ENCODE assay signal across 1 cellular context in the genomic region with DNA sequence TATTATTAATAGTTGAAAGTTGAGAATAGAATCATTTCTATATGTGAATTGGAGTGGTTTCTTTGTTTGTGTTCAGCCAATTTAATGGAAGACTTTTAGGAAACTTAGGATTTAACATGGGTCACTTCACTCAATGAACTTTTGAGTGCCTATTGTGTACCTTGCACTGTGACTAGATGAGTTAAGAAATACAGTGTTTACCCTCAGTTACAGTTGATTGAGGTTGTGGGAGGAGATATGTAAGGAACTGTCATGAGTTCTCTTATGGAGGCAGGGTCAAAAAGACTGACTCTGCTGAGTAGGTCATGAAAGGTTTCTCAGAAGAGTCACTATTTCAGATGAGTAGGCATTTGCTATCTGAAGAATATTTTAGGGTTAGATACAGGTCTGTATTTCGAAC.
A peak's percentile ranks its signal among the peaks of the same experiment; 100 is the strongest.
TF ChIP-seq lines count a peak whose summit lies in the region.

No MANE protein-coding gene starts in this region.

TF ChIP-seq in HepG2, 621 proteins besides CTCF, POLR2A, EP300 and RAD21 (continued from another document and continues in another):
- TF ChIP-seq, protein P1, sequence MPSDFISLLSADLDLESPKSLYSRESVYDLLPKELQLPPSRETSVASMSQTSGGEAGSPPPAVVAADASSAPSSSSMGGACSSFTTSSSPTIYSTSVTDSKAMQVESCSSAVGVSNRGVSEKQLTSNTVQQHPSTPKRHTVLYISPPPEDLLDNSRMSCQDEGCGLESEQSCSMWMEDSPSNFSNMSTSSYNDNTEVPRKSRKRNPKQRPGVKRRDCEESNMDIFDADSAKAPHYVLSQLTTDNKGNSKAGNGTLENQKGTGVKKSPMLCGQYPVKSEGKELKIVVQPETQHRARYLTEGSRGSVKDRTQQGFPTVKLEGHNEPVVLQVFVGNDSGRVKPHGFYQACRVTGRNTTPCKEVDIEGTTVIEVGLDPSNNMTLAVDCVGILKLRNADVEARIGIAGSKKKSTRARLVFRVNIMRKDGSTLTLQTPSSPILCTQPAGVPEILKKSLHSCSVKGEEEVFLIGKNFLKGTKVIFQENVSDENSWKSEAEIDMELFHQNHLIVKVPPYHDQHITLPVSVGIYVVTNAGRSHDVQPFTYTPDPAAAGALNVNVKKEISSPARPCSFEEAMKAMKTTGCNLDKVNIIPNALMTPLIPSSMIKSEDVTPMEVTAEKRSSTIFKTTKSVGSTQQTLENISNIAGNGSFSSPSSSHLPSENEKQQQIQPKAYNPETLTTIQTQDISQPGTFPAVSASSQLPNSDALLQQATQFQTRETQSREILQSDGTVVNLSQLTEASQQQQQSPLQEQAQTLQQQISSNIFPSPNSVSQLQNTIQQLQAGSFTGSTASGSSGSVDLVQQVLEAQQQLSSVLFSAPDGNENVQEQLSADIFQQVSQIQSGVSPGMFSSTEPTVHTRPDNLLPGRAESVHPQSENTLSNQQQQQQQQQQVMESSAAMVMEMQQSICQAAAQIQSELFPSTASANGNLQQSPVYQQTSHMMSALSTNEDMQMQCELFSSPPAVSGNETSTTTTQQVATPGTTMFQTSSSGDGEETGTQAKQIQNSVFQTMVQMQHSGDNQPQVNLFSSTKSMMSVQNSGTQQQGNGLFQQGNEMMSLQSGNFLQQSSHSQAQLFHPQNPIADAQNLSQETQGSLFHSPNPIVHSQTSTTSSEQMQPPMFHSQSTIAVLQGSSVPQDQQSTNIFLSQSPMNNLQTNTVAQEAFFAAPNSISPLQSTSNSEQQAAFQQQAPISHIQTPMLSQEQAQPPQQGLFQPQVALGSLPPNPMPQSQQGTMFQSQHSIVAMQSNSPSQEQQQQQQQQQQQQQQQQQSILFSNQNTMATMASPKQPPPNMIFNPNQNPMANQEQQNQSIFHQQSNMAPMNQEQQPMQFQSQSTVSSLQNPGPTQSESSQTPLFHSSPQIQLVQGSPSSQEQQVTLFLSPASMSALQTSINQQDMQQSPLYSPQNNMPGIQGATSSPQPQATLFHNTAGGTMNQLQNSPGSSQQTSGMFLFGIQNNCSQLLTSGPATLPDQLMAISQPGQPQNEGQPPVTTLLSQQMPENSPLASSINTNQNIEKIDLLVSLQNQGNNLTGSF (CRISPR knock-in tag; IDR thresholded peaks at IDR 0.05) = no peak
- no peak for TF ChIP-seq ARNT2 (CRISPR knock-in tag; IDR thresholded peaks at IDR 0.05; ENCODE audit: low read depth)
- no peak for TF ChIP-seq MEIS1 (CRISPR knock-in tag; IDR thresholded peaks at IDR 0.05; ENCODE audit: borderline replicate concordance)
- no peak for TF ChIP-seq PAF1 (CRISPR knock-in tag; IDR thresholded peaks at IDR 0.05)
- TF ChIP-seq ZNF547 (CRISPR knock-in tag; IDR thresholded peaks at IDR 0.05) = no peak
- TF ChIP-seq, protein P2, sequence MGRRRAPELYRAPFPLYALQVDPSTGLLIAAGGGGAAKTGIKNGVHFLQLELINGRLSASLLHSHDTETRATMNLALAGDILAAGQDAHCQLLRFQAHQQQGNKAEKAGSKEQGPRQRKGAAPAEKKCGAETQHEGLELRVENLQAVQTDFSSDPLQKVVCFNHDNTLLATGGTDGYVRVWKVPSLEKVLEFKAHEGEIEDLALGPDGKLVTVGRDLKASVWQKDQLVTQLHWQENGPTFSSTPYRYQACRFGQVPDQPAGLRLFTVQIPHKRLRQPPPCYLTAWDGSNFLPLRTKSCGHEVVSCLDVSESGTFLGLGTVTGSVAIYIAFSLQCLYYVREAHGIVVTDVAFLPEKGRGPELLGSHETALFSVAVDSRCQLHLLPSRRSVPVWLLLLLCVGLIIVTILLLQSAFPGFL (CRISPR knock-in tag; IDR thresholded peaks at IDR 0.05) = no peak
- peak; percentile 40; the same call in 1 of the 2 replicates for TF ChIP-seq FOSL1 (CRISPR knock-in tag; IDR thresholded peaks at IDR 0.05; ENCODE audit: borderline replicate concordance)
- TF ChIP-seq TBX2 (CRISPR knock-in tag; IDR thresholded peaks at IDR 0.05; ENCODE audit: borderline replicate concordance) = no peak
- TF ChIP-seq, protein P3, sequence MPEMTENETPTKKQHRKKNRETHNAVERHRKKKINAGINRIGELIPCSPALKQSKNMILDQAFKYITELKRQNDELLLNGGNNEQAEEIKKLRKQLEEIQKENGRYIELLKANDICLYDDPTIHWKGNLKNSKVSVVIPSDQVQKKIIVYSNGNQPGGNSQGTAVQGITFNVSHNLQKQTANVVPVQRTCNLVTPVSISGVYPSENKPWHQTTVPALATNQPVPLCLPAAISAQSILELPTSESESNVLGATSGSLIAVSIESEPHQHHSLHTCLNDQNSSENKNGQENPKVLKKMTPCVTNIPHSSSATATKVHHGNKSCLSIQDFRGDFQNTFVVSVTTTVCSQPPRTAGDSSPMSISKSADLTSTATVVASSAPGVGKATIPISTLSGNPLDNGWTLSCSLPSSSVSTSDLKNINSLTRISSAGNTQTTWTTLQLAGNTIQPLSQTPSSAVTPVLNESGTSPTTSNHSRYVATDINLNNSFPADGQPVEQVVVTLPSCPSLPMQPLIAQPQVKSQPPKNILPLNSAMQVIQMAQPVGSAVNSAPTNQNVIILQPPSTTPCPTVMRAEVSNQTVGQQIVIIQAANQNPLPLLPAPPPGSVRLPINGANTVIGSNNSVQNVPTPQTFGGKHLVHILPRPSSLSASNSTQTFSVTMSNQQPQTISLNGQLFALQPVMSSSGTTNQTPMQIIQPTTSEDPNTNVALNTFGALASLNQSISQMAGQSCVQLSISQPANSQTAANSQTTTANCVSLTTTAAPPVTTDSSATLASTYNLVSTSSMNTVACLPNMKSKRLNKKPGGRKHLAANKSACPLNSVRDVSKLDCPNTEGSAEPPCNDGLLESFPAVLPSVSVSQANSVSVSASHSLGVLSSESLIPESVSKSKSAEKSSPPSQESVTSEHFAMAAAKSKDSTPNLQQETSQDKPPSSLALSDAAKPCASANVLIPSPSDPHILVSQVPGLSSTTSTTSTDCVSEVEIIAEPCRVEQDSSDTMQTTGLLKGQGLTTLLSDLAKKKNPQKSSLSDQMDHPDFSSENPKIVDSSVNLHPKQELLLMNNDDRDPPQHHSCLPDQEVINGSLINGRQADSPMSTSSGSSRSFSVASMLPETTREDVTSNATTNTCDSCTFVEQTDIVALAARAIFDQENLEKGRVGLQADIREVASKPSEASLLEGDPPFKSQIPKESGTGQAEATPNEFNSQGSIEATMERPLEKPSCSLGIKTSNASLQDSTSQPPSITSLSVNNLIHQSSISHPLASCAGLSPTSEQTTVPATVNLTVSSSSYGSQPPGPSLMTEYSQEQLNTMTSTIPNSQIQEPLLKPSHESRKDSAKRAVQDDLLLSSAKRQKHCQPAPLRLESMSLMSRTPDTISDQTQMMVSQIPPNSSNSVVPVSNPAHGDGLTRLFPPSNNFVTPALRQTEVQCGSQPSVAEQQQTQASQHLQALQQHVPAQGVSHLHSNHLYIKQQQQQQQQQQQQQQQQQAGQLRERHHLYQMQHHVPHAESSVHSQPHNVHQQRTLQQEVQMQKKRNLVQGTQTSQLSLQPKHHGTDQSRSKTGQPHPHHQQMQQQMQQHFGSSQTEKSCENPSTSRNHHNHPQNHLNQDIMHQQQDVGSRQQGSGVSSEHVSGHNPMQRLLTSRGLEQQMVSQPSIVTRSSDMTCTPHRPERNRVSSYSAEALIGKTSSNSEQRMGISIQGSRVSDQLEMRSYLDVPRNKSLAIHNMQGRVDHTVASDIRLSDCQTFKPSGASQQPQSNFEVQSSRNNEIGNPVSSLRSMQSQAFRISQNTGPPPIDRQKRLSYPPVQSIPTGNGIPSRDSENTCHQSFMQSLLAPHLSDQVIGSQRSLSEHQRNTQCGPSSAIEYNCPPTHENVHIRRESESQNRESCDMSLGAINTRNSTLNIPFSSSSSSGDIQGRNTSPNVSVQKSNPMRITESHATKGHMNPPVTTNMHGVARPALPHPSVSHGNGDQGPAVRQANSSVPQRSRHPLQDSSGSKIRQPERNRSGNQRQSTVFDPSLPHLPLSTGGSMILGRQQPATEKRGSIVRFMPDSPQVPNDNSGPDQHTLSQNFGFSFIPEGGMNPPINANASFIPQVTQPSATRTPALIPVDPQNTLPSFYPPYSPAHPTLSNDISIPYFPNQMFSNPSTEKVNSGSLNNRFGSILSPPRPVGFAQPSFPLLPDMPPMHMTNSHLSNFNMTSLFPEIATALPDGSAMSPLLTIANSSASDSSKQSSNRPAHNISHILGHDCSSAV (CRISPR knock-in tag; IDR thresholded peaks at IDR 0.05; ENCODE audit: borderline replicate concordance) = no peak
- no peak for TF ChIP-seq ARHGAP35 (CRISPR knock-in tag; IDR thresholded peaks at IDR 0.05; ENCODE audit: borderline replicate concordance)
- TF ChIP-seq MED13 (CRISPR knock-in tag; IDR thresholded peaks at IDR 0.05) = no peak
- TF ChIP-seq ZNF530 (CRISPR knock-in tag; IDR thresholded peaks at IDR 0.05; ENCODE audit: low read depth) = no peak
- TF ChIP-seq, protein P4, sequence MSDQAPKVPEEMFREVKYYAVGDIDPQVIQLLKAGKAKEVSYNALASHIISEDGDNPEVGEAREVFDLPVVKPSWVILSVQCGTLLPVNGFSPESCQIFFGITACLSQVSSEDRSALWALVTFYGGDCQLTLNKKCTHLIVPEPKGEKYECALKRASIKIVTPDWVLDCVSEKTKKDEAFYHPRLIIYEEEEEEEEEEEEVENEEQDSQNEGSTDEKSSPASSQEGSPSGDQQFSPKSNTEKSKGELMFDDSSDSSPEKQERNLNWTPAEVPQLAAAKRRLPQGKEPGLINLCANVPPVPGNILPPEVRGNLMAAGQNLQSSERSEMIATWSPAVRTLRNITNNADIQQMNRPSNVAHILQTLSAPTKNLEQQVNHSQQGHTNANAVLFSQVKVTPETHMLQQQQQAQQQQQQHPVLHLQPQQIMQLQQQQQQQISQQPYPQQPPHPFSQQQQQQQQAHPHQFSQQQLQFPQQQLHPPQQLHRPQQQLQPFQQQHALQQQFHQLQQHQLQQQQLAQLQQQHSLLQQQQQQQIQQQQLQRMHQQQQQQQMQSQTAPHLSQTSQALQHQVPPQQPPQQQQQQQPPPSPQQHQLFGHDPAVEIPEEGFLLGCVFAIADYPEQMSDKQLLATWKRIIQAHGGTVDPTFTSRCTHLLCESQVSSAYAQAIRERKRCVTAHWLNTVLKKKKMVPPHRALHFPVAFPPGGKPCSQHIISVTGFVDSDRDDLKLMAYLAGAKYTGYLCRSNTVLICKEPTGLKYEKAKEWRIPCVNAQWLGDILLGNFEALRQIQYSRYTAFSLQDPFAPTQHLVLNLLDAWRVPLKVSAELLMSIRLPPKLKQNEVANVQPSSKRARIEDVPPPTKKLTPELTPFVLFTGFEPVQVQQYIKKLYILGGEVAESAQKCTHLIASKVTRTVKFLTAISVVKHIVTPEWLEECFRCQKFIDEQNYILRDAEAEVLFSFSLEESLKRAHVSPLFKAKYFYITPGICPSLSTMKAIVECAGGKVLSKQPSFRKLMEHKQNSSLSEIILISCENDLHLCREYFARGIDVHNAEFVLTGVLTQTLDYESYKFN (CRISPR knock-in tag; conservative IDR thresholded peaks at IDR 0.05) = peak; percentile 41; the same call in 1 of the 2 replicates
- TF ChIP-seq MXI1 (IDR thresholded peaks at IDR 0.05; ENCODE audit: borderline replicate concordance, low read depth, low read length) = no peak
- no peak for TF ChIP-seq SALL2 (CRISPR knock-in tag; IDR thresholded peaks at IDR 0.05)
- TF ChIP-seq ZSCAN12 (CRISPR knock-in tag; IDR thresholded peaks at IDR 0.05) = no peak
- TF ChIP-seq ZNF605 (CRISPR knock-in tag; IDR thresholded peaks at IDR 0.05) = no peak
- TF ChIP-seq FLYWCH1 (CRISPR knock-in tag; IDR thresholded peaks at IDR 0.05) = no peak
- TF ChIP-seq ZEB1 (IDR thresholded peaks at IDR 0.05; ENCODE audit: insufficient replicate concordance, low read depth) = no peak
- no peak for TF ChIP-seq ZBTB7A (CRISPR knock-in tag; IDR thresholded peaks at IDR 0.05)
- TF ChIP-seq ZMAT3 (CRISPR knock-in tag; conservative IDR thresholded peaks at IDR 0.05) = no peak
- peak; percentile 54 for TF ChIP-seq SAP130 (CRISPR knock-in tag; IDR thresholded peaks at IDR 0.05; ENCODE audit: low read depth)
- TF ChIP-seq ZFP90 (CRISPR knock-in tag; IDR thresholded peaks at IDR 0.05; ENCODE audit: borderline replicate concordance) = no peak
- TF ChIP-seq ZNF75D (CRISPR knock-in tag; IDR thresholded peaks at IDR 0.05; ENCODE audit: borderline replicate concordance) = no peak
- TF ChIP-seq ZNF484 (CRISPR knock-in tag; IDR thresholded peaks at IDR 0.05; ENCODE audit: borderline replicate concordance, low read depth) = no peak
- TF ChIP-seq NCOA5 (CRISPR knock-in tag; IDR thresholded peaks at IDR 0.05) = no peak
- TF ChIP-seq, protein P5, sequence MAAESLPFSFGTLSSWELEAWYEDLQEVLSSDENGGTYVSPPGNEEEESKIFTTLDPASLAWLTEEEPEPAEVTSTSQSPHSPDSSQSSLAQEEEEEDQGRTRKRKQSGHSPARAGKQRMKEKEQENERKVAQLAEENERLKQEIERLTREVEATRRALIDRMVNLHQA (CRISPR knock-in tag; IDR thresholded peaks at IDR 0.05) = no peak
- no peak for TF ChIP-seq ZNF577 (CRISPR knock-in tag; IDR thresholded peaks at IDR 0.05; ENCODE audit: borderline replicate concordance, low read depth)
- TF ChIP-seq ZNF773 (CRISPR knock-in tag; IDR thresholded peaks at IDR 0.05; ENCODE audit: borderline replicate concordance) = no peak
- TF ChIP-seq MZF1 (CRISPR knock-in tag; IDR thresholded peaks at IDR 0.05; ENCODE audit: borderline replicate concordance) = no peak
- TF ChIP-seq, protein P6, sequence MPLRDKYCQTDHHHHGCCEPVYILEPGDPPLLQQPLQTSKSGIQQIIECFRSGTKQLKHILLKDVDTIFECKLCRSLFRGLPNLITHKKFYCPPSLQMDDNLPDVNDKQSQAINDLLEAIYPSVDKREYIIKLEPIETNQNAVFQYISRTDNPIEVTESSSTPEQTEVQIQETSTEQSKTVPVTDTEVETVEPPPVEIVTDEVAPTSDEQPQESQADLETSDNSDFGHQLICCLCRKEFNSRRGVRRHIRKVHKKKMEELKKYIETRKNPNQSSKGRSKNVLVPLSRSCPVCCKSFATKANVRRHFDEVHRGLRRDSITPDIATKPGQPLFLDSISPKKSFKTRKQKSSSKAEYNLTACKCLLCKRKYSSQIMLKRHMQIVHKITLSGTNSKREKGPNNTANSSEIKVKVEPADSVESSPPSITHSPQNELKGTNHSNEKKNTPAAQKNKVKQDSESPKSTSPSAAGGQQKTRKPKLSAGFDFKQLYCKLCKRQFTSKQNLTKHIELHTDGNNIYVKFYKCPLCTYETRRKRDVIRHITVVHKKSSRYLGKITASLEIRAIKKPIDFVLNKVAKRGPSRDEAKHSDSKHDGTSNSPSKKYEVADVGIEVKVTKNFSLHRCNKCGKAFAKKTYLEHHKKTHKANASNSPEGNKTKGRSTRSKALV (CRISPR knock-in tag; IDR thresholded peaks at IDR 0.05) = no peak
- TF ChIP-seq FOXA3 (CRISPR knock-in tag; IDR thresholded peaks at IDR 0.05) = peak; percentile 92
- no peak for TF ChIP-seq HOXA7 (CRISPR knock-in tag; IDR thresholded peaks at IDR 0.05)
- TF ChIP-seq KMT2B (CRISPR knock-in tag; IDR thresholded peaks at IDR 0.05) = no peak
- TF ChIP-seq NFRKB (IDR thresholded peaks at IDR 0.05) = no peak
- TF ChIP-seq, protein P7, sequence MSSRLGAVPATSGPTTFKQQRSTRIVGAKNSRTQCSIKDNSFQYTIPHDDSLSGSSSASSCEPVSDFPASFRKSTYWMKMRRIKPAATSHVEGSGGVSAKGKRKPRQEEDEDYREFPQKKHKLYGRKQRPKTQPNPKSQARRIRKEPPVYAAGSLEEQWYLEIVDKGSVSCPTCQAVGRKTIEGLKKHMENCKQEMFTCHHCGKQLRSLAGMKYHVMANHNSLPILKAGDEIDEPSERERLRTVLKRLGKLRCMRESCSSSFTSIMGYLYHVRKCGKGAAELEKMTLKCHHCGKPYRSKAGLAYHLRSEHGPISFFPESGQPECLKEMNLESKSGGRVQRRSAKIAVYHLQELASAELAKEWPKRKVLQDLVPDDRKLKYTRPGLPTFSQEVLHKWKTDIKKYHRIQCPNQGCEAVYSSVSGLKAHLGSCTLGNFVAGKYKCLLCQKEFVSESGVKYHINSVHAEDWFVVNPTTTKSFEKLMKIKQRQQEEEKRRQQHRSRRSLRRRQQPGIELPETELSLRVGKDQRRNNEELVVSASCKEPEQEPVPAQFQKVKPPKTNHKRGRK (CRISPR knock-in tag; IDR thresholded peaks at IDR 0.05) = no peak
- TF ChIP-seq ADNP (CRISPR knock-in tag; IDR thresholded peaks at IDR 0.05) = no peak
- no peak for TF ChIP-seq ZNF557 (CRISPR knock-in tag; IDR thresholded peaks at IDR 0.05)
- no peak for TF ChIP-seq ZNF326 (CRISPR knock-in tag; IDR thresholded peaks at IDR 0.05; ENCODE audit: borderline replicate concordance)
- TF ChIP-seq KAT8 (CRISPR knock-in tag; IDR thresholded peaks at IDR 0.05) = peak; percentile 39; the same call in 1 of the 2 replicates
